ENCODE assay signal across 33 cellular contexts in the genomic region with DNA sequence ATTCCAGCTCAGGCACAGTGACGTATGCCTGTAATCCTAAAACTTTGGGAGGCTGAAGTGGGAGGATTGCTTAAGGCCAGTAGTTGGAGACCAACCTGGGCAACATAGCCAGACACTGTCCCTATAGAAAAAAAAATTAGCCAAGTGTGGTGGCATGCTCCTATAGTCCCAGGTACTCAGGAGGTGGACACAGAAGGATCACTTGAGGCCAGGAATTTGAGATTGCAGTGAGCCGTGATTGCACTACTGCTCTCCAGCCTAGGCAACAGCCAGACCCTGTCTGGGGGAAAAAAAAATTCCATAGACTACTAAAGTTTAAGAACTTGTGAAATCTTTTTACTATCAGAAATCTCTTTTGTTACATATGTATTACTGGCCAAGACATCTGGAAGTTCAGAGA.
"Had no signal": no experiment of that assay in that cellular context is flagged by ENCODE, and none has a peak within 500 bp of the region (broad histone marks: within the 10 kb centered on the region; RNA-seq: fewer than 3 reads in every experiment).

No MANE protein-coding gene starts in this region.

- H3K4me3 ChIP-seq: K562, Peyer's patch, SJSA1 had no signal

- H3K27ac ChIP-seq: Peyer's patch, SJSA1, WERI-Rb-1 had no signal

- ATAC-seq: activated CD8-positive, alpha-beta memory T cell treated with anti-CD3 and anti-CD28 coated beads, Interleukin-2, amount 10 ng/mL, durations not matched to agents 7 days and 5 days; activated naive CD8-positive, alpha-beta T cell treated with anti-CD3 and anti-CD28 coated beads, Interleukin-2, amount 50 U/mL, for 24 hours; K562; SK-N-SH treated with all-trans-retinoic acid at 6 μM for 48 hours; T-cell had no signal

- DNase-seq: activated CD4-positive, alpha-beta memory T cell treated with anti-CD3 and anti-CD28 coated beads, Interleukin-2, amount 10 ng/mL, durations not matched to agents 7 days and 5 days; activated CD4-positive, alpha-beta T cell treated with anti-CD3 and anti-CD28 coated beads for 1 hour; activated CD4-positive, alpha-beta T cell treated with anti-CD3 and anti-CD28 coated beads for 48 hours; activated CD4-positive, CD25-positive, alpha-beta regulatory T cell; activated CD8-positive, alpha-beta memory T cell treated with anti-CD3 and anti-CD28 coated beads for 24 hours; activated CD8-positive, alpha-beta memory T cell treated with anti-CD3 and anti-CD28 coated beads, Interleukin-2, amount 10 ng/mL, durations not matched to agents 7 days and 5 days; activated CD8-positive, alpha-beta memory T cell treated with anti-CD3 and anti-CD28 coated beads, Interleukin-2, amount 50 U/mL, for 48 hours; activated effector memory CD4-positive, alpha-beta T cell treated with Interleukin-2 at 50 U/mL for 16 hours; activated naive CD4-positive, alpha-beta T cell treated with anti-CD3 and anti-CD28 coated beads, Interleukin-2, amount 10 ng/mL, durations not matched to agents 7 days and 5 days; activated naive CD8-positive, alpha-beta T cell treated with anti-CD3 and anti-CD28 coated beads, Interleukin-2, amount 50 U/mL, for 24 hours; activated T-cell treated with anti-CD3 and anti-CD28 coated beads, Interleukin-2, amount 50 U/mL, for 48 hours; amniotic stem cell; aorta; brain microvascular endothelial cell; NCI-H1105; NCI-H1417 treated with DMSO at 0.1 percent for 48 hours; NCI-H1694; NCI-H1930; NCI-H2081 treated with DMSO at 0.1 percent for 48 hours; NCI-H226; NCI-H446 treated with DMSO at 0.1 percent for 48 hours; NCI-H524 treated with DMSO at 0.1 percent for 48 hours; PC-3; Peyer's patch; RPMI8226; SHP77 treated with DMSO at 0.1 percent for 48 hours; T-cell; T-helper 2 cell; T-helper 9 cell; WERI-Rb-1 had no signal

- H3K27me3 ChIP-seq: brain microvascular endothelial cell, Peyer's patch, SJSA1 had no signal

- H3K9me3 ChIP-seq: Peyer's patch, SJSA1 had no signal
